Comparison of ENCODE assay signal across 11 cellular contexts in genomic region chr9:976258-976804, GRCh38. TPM values are rescaled to one million over a fixed set of nuclear protein-coding genes. Genes with fewer than 3 reads are reported as not detected.
DNase-seq lines count a peak whose midpoint lies in the region; FAIRE-seq and TF ChIP-seq lines count a peak whose summit lies in the region.
"Had no signal": no experiment of that assay in that cellular context is flagged by ENCODE, and none has a peak within 500 bp of the region (broad histone marks: within the 10 kb centered on the region; RNA-seq: fewer than 3 reads in every experiment).

Gene DMRT3 (plus strand): TSS chr9:976655. CDS start chr9:977002, 347 bp downstream.

- H3K9ac ChIP-seq in neural cell (ENCODE audit: low read length) (no peak within 1 kb of the TSS), Karpas-422 (ENCODE audit: low read length) (no peak within 1 kb of the TSS)

- no peaks in the 10 kb centered on the region for H3K9me3 ChIP-seq in MG63
- no peaks in the 10 kb centered on the region for H3K9me3 ChIP-seq in neural cell (ENCODE audit: low read length)
- no peaks in the 10 kb centered on the region for H3K9me3 ChIP-seq in Karpas-422 (ENCODE audit: low read length)
- H3K9me3 ChIP-seq in BE2C = no peaks in the 10 kb centered on the region; the same call in 1 of the 2 replicates

- no peaks in the 10 kb centered on the region for H4K20me1 ChIP-seq in neural cell (ENCODE audit: insufficient read depth)
- H4K20me1 ChIP-seq in Karpas-422 (ENCODE audit: insufficient read depth, low read depth, low read length) = no peaks in the 10 kb centered on the region

- H3K4me3 ChIP-seq in MG63 = peak within 1 kb of the TSS; percentile 48
- H3K4me3 ChIP-seq in bronchial epithelial cell (ENCODE audit: low read depth, low read length) = peak within 1 kb of the TSS; percentile 29
- H3K4me3 ChIP-seq in neural cell (ENCODE audit: low read length) = peak within 1 kb of the TSS; percentile 64
- no peak within 1 kb of the TSS for H3K4me3 ChIP-seq in Karpas-422 (ENCODE audit: low read length)
- H3K4me3 ChIP-seq in BE2C (ENCODE audit: low read depth, low read length) = no peak within 1 kb of the TSS

- H3K79me2 ChIP-seq in neural cell (replicated peaks; ENCODE audit: insufficient read depth, low read length) (no peaks in the 10 kb centered on the region), Karpas-422 (ENCODE audit: low read length) (no peaks in the 10 kb centered on the region)

- no peaks in the 10 kb centered on the region for H3F3A ChIP-seq in neural cell (ENCODE audit: insufficient read depth, low read length, poor library complexity, severe bottlenecking)

- peak; percentile 38 for DNase-seq in GM10266 (ENCODE audit: extremely low spot score)
- DNase-seq in MG63 = peak; percentile 57
- DNase-seq in bronchial epithelial cell (ENCODE audit: low read depth) = no peak
- no peak for DNase-seq in Karpas-422
- no peak for DNase-seq in BE2C
- DNase-seq in G401 (ENCODE audit: low spot score) = no peak
- DNase-seq in NCI-H226 = no peak
- DNase-seq: HFFc6 had no signal

- H2AFZ ChIP-seq in neural cell (ENCODE audit: low read depth, low read length) (no peak within 1 kb of the TSS), Karpas-422 (ENCODE audit: low read length) (no peak within 1 kb of the TSS)

- H3K27ac ChIP-seq in neural cell (ENCODE audit: low read length) (no peak within 1 kb of the TSS), Karpas-422 (ENCODE audit: low read length) (no peak within 1 kb of the TSS)

- no peak for TF ChIP-seq EP300 in neural cell (conservative IDR thresholded peaks at IDR 0.05; ENCODE audit: poor library complexity, severe bottlenecking)

- H3K36me3 ChIP-seq in MG63 = no peaks in the 10 kb centered on the region
- no peaks in the 10 kb centered on the region for H3K36me3 ChIP-seq in bronchial epithelial cell (ENCODE audit: control insufficient read depth, insufficient read depth, low read length)
- H3K36me3 ChIP-seq in neural cell (ENCODE audit: insufficient read depth, low read length) = no peaks in the 10 kb centered on the region
- H3K36me3 ChIP-seq in Karpas-422 (ENCODE audit: insufficient read depth, low read length) = no peaks in the 10 kb centered on the region
- H3K36me3 ChIP-seq in BE2C = no peaks in the 10 kb centered on the region

- H3K4me1 ChIP-seq in Karpas-422 (ENCODE audit: low read length) (no peaks in the 10 kb centered on the region), BE2C (no peaks in the 10 kb centered on the region)

- no peak for TF ChIP-seq RAD21 in neural cell (conservative IDR thresholded peaks at IDR 0.05)

- no peak for FAIRE-seq in bronchial epithelial cell (lab: Jason Lieb, UNC)

- no peak for TF ChIP-seq CTCF in GM10266 (IDR thresholded peaks at IDR 0.05; ENCODE audit: control insufficient read depth, insufficient read depth, low read depth, missing control alignments)
- TF ChIP-seq CTCF in bronchial epithelial cell (IDR thresholded peaks at IDR 0.05; ENCODE audit: insufficient read depth, low read length, severe bottlenecking) = no peak
- TF ChIP-seq CTCF in neural cell (IDR thresholded peaks at IDR 0.05; ENCODE audit: poor library complexity, severe bottlenecking) = no peak
- TF ChIP-seq CTCF in BE2C (IDR thresholded peaks at IDR 0.05; ENCODE audit: low read depth, low read length) = no peak

- H3K9me2 ChIP-seq in neural cell (ENCODE audit: insufficient read depth, low read length) (no peaks in the 10 kb centered on the region), Karpas-422 (replicated peaks; ENCODE audit: insufficient read depth, low read length) (no peaks in the 10 kb centered on the region)

- in situ Hi-C loops in G401 (cut with HindIII; ENCODE audit: low sequenced_read_pairs) = no loop called here

- H3K4me2 ChIP-seq in neural cell (ENCODE audit: low read length) (no peak within 1 kb of the TSS), Karpas-422 (ENCODE audit: low read depth, low read length, poor library complexity, severe bottlenecking) (no peak within 1 kb of the TSS)

- H3K27me3 ChIP-seq in MG63 (no peaks in the 10 kb centered on the region), bronchial epithelial cell (ENCODE audit: control insufficient read depth, insufficient read depth, low read length) (peaks cover 30% of the 10 kb centered on the region), neural cell (ENCODE audit: insufficient read depth, low read depth, low read length) (peaks cover 99% of the 10 kb centered on the region), Karpas-422 (ENCODE audit: low read length) (no peaks in the 10 kb centered on the region), BE2C (peaks cover 82% of the 10 kb centered on the region)

TF ChIP-seq in neural cell, 6 proteins besides CTCF, POLR2A, EP300 and RAD21:
- TF ChIP-seq TAF1 (IDR thresholded peaks at IDR 0.05; ENCODE audit: low read depth) (no peak), POLR2AphosphoS5 (IDR thresholded peaks at IDR 0.05) (no peak), REST (IDR thresholded peaks at IDR 0.05; ENCODE audit: borderline replicate concordance) (no peak), SMC3 (conservative IDR thresholded peaks at IDR 0.05; ENCODE audit: poor library complexity) (no peak), EZH2 (IDR thresholded peaks at IDR 0.05; ENCODE audit: borderline replicate concordance, insufficient read depth, low read length, poor library complexity, severe bottlenecking) (peak; percentile 98), MXI1 (conservative IDR thresholded peaks at IDR 0.05; ENCODE audit: poor library complexity, severe bottlenecking) (no peak)

RNA-seq across cellular contexts. Expression of gene DMRT3, which starts in this region (rescaled TPM):
- not detected in 2 replicates for total RNA-seq in MG63 (2014; rRNA removed; shearing (Covaris generic); ENCODE audit: low replicate concordance)
- not detected in 2 replicates for total RNA-seq in bronchial epithelial cell
- polyA plus RNA-seq in neural cell = not detected in 2 replicates
- not detected in 2 replicates for polyA minus RNA-seq in neural cell
- total RNA-seq in Karpas-422 (2014; rRNA removed; shearing (Covaris generic); ENCODE audit: low replicate concordance) = not detected in 2 replicates
- not detected for polyA plus RNA-seq in BE2C (2012; ENCODE audit: insufficient read depth, insufficient read length, low read depth)
- total RNA-seq in G401 (2014; rRNA removed; shearing (Covaris generic)) = not detected in 2 replicates
- total RNA-seq: chondrocyte, HFFc6, M059J had no signal

Comparison
In these comparisons a context has a peak if more than half of its experiments do, and no peak if none do; other contexts are left out.
1. Peak in DNase-seq and H3K4me3 ChIP-seq in MG63; RNA of the gene not detected or under 1 TPM.
2. H3K4me3 ChIP-seq: peak in bronchial epithelial cell (single experiment) and neural cell (single experiment); none in Karpas-422 (single experiment) and BE2C (single experiment).